In the genomic region with DNA sequence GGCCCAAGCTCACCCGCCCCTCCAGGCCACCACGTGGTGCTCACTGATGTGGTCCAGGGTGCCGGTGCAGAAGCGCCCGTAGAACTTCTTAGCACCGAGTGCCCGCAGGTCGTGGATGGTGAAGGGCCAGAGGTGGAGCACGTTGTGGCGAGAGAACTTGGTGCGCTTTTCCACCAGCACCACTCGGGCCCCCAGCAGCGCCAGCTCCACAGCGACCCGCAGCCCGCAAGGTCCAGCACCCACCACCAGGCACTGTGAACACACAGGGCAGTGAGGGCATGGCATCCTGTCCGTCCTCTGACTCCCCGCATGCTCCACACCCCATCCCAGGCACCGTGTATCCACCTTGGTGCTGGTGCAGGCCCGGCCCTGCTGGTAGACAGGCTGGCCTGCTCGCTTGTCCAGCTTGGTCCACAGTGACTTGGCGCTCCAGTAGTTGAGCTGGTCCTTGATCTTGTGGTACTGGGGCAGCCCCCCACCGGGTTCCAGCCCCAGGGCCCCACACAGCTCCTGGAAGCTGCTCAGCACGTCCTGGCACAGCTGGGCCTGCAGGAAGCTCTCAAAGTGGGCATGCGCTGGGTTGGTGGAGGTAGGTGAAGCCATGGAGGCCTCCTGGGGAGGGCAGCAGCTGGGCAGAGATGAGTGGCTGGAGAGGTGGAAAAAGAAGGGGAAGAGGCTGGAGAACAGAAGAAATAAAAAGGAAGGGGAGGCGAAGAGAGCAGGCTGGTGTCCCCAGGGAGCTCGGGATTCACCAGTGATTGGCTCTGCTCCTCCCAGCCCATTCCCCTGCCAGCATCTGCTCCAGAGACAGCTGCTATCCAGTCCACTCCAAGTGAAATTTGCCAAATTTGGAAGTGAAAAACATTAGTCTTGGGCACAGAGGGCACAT, we compare ENCODE assay signal across 8 cellular contexts. TPM values are rescaled to one million over a fixed set of nuclear protein-coding genes. Genes with fewer than 3 reads are reported as not detected.
DNase-seq lines count a peak whose midpoint lies in the region; ATAC-seq and TF ChIP-seq lines count a peak whose summit lies in the region.

No MANE protein-coding gene starts in this region.

- H3K27ac ChIP-seq in cingulate gyrus (ENCODE audit: low read depth, low read length): peak overlapping the region; percentile 83
- H3K27ac ChIP-seq in neural progenitor cell: no peak overlapping the region

- TF ChIP-seq CTCF in neural progenitor cell (IDR thresholded peaks at IDR 0.05): no peak

- H3K9me3 Mint-ChIP-seq in neural progenitor cell: no peaks in the 10 kb centered on the region

- no peaks in the 10 kb centered on the region for H3K27me3 ChIP-seq in neural progenitor cell

- H3K27ac Mint-ChIP-seq in neural progenitor cell: no peak overlapping the region

- peaks cover 3% of the 10 kb centered on the region for H4K20me1 ChIP-seq in neural progenitor cell (ENCODE audit: low read depth)

- no peaks in the 10 kb centered on the region for H3K36me3 ChIP-seq in neural progenitor cell

- H2AFZ ChIP-seq in neural progenitor cell (replicated peaks): no peak overlapping the region

- H3K4me3 ChIP-seq in neural progenitor cell: peak overlapping the region; percentile 95

- no peaks in the 10 kb centered on the region for H3K9me3 ChIP-seq in neural progenitor cell (ENCODE audit: low read depth)

- H3K27me3 Mint-ChIP-seq in neural progenitor cell (ENCODE audit: insufficient read depth, low read depth): peaks cover 13% of the 10 kb centered on the region

- H3K4me3 Mint-ChIP-seq in neural progenitor cell: peak overlapping the region; percentile 78

- ATAC-seq in GM18517 (IDR thresholded peaks at IDR 0.05; ENCODE audit: unreplicated experiment): no peak
- ATAC-seq in GM18868 (IDR thresholded peaks at IDR 0.05; ENCODE audit: unreplicated experiment): no peak

- H3K79me2 ChIP-seq in neural progenitor cell (ENCODE audit: low read depth): peaks cover 24% of the 10 kb centered on the region

- H3K4me1 Mint-ChIP-seq in neural progenitor cell: peaks cover 30% of the 10 kb centered on the region

- peak overlapping the region; percentile 93 for H3K4me2 ChIP-seq in neural progenitor cell

- peaks cover 40% of the 10 kb centered on the region for H3F3A ChIP-seq in neural progenitor cell (ENCODE audit: low read depth)

- H3K4me1 ChIP-seq in neural progenitor cell: peaks cover 17% of the 10 kb centered on the region

- DNase-seq in EH (ENCODE audit: low read depth) (peak; percentile 72), NCI-H187 treated with DMSO at 0.1 percent for 48 hours (lab: John Stamatoyannopoulos, UW) (peak; percentile 93), neural progenitor cell (ENCODE audit: low spot score) (no peak), NCI-H510A (lab: John Stamatoyannopoulos, UW) (no peak), NCI-H2196 (lab: John Stamatoyannopoulos, UW; ENCODE audit: unreplicated experiment) (no peak)

- no peak overlapping the region for H3K9ac ChIP-seq in neural progenitor cell

- H3K36me3 Mint-ChIP-seq in neural progenitor cell: peaks cover 5% of the 10 kb centered on the region

RNA-seq across cellular contexts. Expression of a gene that starts 1.7 kb away (rescaled TPM):
- 50.6 and 123 TPM in 2 replicates for total RNA-seq in neural progenitor cell (ENCODE audit: low replicate concordance)

RNA-seq across cellular contexts. Expression of a gene that starts 13.3 kb away (rescaled TPM):
- 10.3 and 11.5 TPM in 2 replicates for total RNA-seq in neural progenitor cell (ENCODE audit: low replicate concordance)

RNA-seq across cellular contexts. Expression of a gene that starts 13.4 kb away (rescaled TPM):
- total RNA-seq in neural progenitor cell (ENCODE audit: low replicate concordance): 4.8 and 7.9 TPM in 2 replicates

RNA-seq across cellular contexts. Expression of a gene that starts 29.2 kb away (rescaled TPM):
- total RNA-seq in neural progenitor cell (ENCODE audit: low replicate concordance): 13.9 and 17.3 TPM in 2 replicates

Comparison
In these comparisons a context has a peak if more than half of its experiments do, and no peak if none do; other contexts are left out.
1. DNase-seq: peak in EH (single experiment) and NCI-H187 treated with DMSO at 0.1 percent for 48 hours (single experiment); none in neural progenitor cell (single experiment), NCI-H510A (single experiment) and NCI-H2196 (single experiment).